ENCODE assay signal across 19 cellular contexts in the genomic region with DNA sequence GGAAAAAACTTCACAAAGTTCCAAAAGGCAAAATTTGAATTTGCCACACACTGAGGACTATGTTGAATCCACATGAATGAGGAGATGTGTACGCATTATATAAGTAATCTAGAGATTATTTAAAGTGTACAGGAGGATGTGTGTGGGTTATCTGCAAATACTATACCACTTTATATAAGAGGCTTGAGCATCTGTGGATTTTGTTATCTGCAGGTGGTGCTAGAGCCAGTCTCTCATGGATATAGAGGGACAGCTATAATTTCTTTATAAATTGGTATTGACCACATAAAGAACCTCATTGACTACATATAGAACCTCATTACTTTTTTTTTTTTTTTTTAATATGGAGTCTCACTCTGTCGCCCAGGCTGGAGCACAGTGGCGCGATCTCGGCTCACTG. TPM values are rescaled to one million over a fixed set of nuclear protein-coding genes. Genes with fewer than 3 reads are reported as not detected.
DNase-seq lines count a peak whose midpoint lies in the region; ATAC-seq, FAIRE-seq and TF ChIP-seq lines count a peak whose summit lies in the region.
"Had no signal": no experiment of that assay in that cellular context is flagged by ENCODE, and none has a peak within 500 bp of the region (broad histone marks: within the 10 kb centered on the region; RNA-seq: fewer than 3 reads in every experiment).

No MANE protein-coding gene starts in this region.

- no peak overlapping the region for H4K5ac ChIP-seq in H1 (ENCODE audit: insufficient read length, low read depth, low read length)

- H3K23me2 ChIP-seq in H1 (ENCODE audit: low read depth, low read length), result no peaks in the 10 kb centered on the region

- H3K4me1 ChIP-seq in A549 (no peaks in the 10 kb centered on the region), H1 (replicated peaks in 1 of 4; ENCODE audit: control insufficient read depth in 3 of 4, insufficient read depth in 4 of 4, low read length in 3 of 4) (no peaks in the 10 kb centered on the region), aorta (ENCODE audit: control insufficient read depth in 1 of 2, insufficient read depth in 2 of 2, low read length in 2 of 2) (no peaks in the 10 kb centered on the region), GM23248 (ENCODE audit: insufficient read depth) (peaks cover 4% of the 10 kb centered on the region; the same call in 1 of the 2 replicates)

- 80% methylated on average over 5 of the region's 5 CpGs for WGBS in A549 (ENCODE audit: missing lambda C conversion rate)
- WGBS in H1 (ENCODE audit: extremely low coverage in 1 of 2, insufficient coverage in 1 of 2, insufficient read length in 1 of 2, insufficient replicate concordance in 2 of 2, low coverage in 1 of 2, low lambda C conversion rate in 2 of 2, missing lambda C conversion rate in 1 of 2), 2 experiments, result 89% methylated on average over 5 of the region's 5 CpGs; no CpG with 5 or more reads in 1 of the 2 experiments
- 88% methylated on average over 5 of the region's 5 CpGs for WGBS in aorta, 2 donors
- 63 to 75% methylated on average over 5 of the region's 5 CpGs for WGBS in GM23248 (ENCODE audit: low coverage in 1 of 2, low lambda C conversion rate in 2 of 2, missing lambda C conversion rate in 2 of 2), 2 experiments

- no peaks in the 10 kb centered on the region for H3K27me3 ChIP-seq in H1 (replicated peaks in 1 of 4; ENCODE audit: control insufficient read depth in 3 of 4, extremely low read depth in 1 of 4, insufficient read depth in 3 of 4, low read length in 3 of 4)
- no peaks in the 10 kb centered on the region for H3K27me3 ChIP-seq in aorta (ENCODE audit: control insufficient read depth in 1 of 2, insufficient read depth in 2 of 2, low read length in 1 of 2)
- no peaks in the 10 kb centered on the region for H3K27me3 ChIP-seq in GM23248 (replicated peaks; ENCODE audit: insufficient read depth)

- no peak overlapping the region for H3K18ac ChIP-seq in H1 (ENCODE audit: extremely low read depth, low read length)

- no peak overlapping the region for H2BK5ac ChIP-seq in H1 (ENCODE audit: low read depth, low read length)

- H3K4me1 Mint-ChIP-seq in stimulated activated effector memory CD8-positive, alpha-beta T cell treated with anti-CD3 and anti-CD28 coated beads, Interleukin-12 subunit alpha, Interleukin-12 subunit beta, amount 100 ng/mL, for 72 hours, result no peaks in the 10 kb centered on the region
- H3K4me1 Mint-ChIP-seq: H9 had no signal

- in situ Hi-C loops in GM23248 (cut with MboI), result no loop called here

- H3K9me3 ChIP-seq in A549, result no peaks in the 10 kb centered on the region
- H3K9me3 ChIP-seq in H1 (ENCODE audit: insufficient read depth in 2 of 2, low read depth in 1 of 2, low read length in 1 of 2), result no peaks in the 10 kb centered on the region
- no peaks in the 10 kb centered on the region for H3K9me3 ChIP-seq in aorta (ENCODE audit: control insufficient read depth, low read length)
- H3K9me3 ChIP-seq in GM23248 (ENCODE audit: low read depth), result no peaks in the 10 kb centered on the region

- no peak overlapping the region for H3K56ac ChIP-seq in H1 (replicated peaks; ENCODE audit: insufficient read length, low read depth, low read length)

- H3K36me3 ChIP-seq in H1 (ENCODE audit: control insufficient read depth in 2 of 4, insufficient read depth in 4 of 4, low read length in 3 of 4) (no peaks in the 10 kb centered on the region), aorta (ENCODE audit: control insufficient read depth in 1 of 2, insufficient read depth in 2 of 2, low read length in 1 of 2) (no peaks in the 10 kb centered on the region), GM23248 (ENCODE audit: low read depth) (no peaks in the 10 kb centered on the region)

- ATAC-seq in A549, result no peak
- peak; percentile 9 for ATAC-seq in stimulated activated effector memory CD8-positive, alpha-beta T cell treated with anti-CD3 and anti-CD28 coated beads, Interleukin-12 subunit alpha, Interleukin-12 subunit beta, amount 100 ng/mL, for 72 hours
- ATAC-seq in aorta (ENCODE audit: low FRiP score), result peak; percentile 28
- no peak for ATAC-seq in GM19397 (IDR thresholded peaks at IDR 0.05; ENCODE audit: unreplicated experiment)
- ATAC-seq: HCT116 had no signal

- no peak overlapping the region for H3K4me3 Mint-ChIP-seq in stimulated activated effector memory CD8-positive, alpha-beta T cell treated with anti-CD3 and anti-CD28 coated beads, Interleukin-12 subunit alpha, Interleukin-12 subunit beta, amount 100 ng/mL, for 72 hours
- H3K4me3 Mint-ChIP-seq: CD4-positive, alpha-beta memory T cell; H9 had no signal

- H3K23ac ChIP-seq in H1 (ENCODE audit: insufficient read length), result no peak overlapping the region

- H4K8ac ChIP-seq in H1 (ENCODE audit: extremely low read depth, insufficient read depth, low read length), result no peak overlapping the region

- H2BK12ac ChIP-seq in H1 (ENCODE audit: low read depth, low read length), result no peak overlapping the region

- H2BK120ac ChIP-seq in H1 (replicated peaks; ENCODE audit: low read depth, low read length), result no peak overlapping the region

- no peaks in the 10 kb centered on the region for H3K9me2 ChIP-seq in GM23248 (ENCODE audit: insufficient read depth)

- H3K27ac ChIP-seq in A549 (no peak overlapping the region), H1 (ENCODE audit: low read depth, low read length) (no peak overlapping the region), aorta (ENCODE audit: low read depth in 1 of 2, low read length in 2 of 2) (no peak overlapping the region), GM23248 (no peak overlapping the region)

- no peaks in the 10 kb centered on the region for H4K20me1 ChIP-seq in H1 (replicated peaks in 1 of 2; ENCODE audit: control insufficient read depth in 1 of 2, insufficient read depth in 2 of 2, low read length in 2 of 2)
- no peaks in the 10 kb centered on the region for H4K20me1 ChIP-seq in GM23248 (ENCODE audit: insufficient read depth)

- no peaks in the 10 kb centered on the region for H3K9me3 Mint-ChIP-seq in stimulated activated effector memory CD8-positive, alpha-beta T cell treated with anti-CD3 and anti-CD28 coated beads, Interleukin-12 subunit alpha, Interleukin-12 subunit beta, amount 100 ng/mL, for 72 hours

- TF ChIP-seq EP300 in A549 (IDR thresholded peaks at IDR 0.05), result no peak
- TF ChIP-seq EP300 in H1 (IDR thresholded peaks at IDR 0.05; ENCODE audit: borderline replicate concordance in 1 of 2, low read depth in 2 of 2, low read length in 2 of 2), result no peak

- H3K27ac Mint-ChIP-seq in stimulated activated effector memory CD8-positive, alpha-beta T cell treated with anti-CD3 and anti-CD28 coated beads, Interleukin-12 subunit alpha, Interleukin-12 subunit beta, amount 100 ng/mL, for 72 hours, result no peak overlapping the region
- H3K27ac Mint-ChIP-seq: CD4-positive, alpha-beta memory T cell; H9 had no signal

- no peak overlapping the region for H3K14ac ChIP-seq in H1 (ENCODE audit: insufficient read length)

- no peak overlapping the region for H2AK5ac ChIP-seq in H1 (ENCODE audit: low read depth, low read length)

- TF ChIP-seq CTCF in A549 (IDR thresholded peaks at IDR 0.05), result no peak
- TF ChIP-seq CTCF in H1 (IDR thresholded peaks at IDR 0.05; ENCODE audit: control extremely low read depth in 1 of 3, insufficient read depth in 1 of 3, low read depth in 1 of 3, low read length in 3 of 3), result no peak

- TF ChIP-seq RAD21 in A549 (conservative IDR thresholded peaks at IDR 0.05 in 1 of 2, IDR thresholded peaks at IDR 0.05 in 1 of 2), result no peak
- TF ChIP-seq RAD21 in H1 (IDR thresholded peaks at IDR 0.05 in 1 of 2, conservative IDR thresholded peaks at IDR 0.05 in 1 of 2; ENCODE audit: low read depth in 2 of 2, low read length in 2 of 2), result no peak

- no peak overlapping the region for H3K4ac ChIP-seq in H1 (replicated peaks; ENCODE audit: insufficient read length, low read depth, low read length)

- H4K91ac ChIP-seq in H1 (replicated peaks; ENCODE audit: insufficient read length, low read length), result no peak overlapping the region

- intact Hi-C loops in aorta (cut with DNase I), result no loop called here

- H3K79me1 ChIP-seq in H1 (ENCODE audit: low read depth, low read length), result no peaks in the 10 kb centered on the region

- no peak overlapping the region for H2BK15ac ChIP-seq in H1 (ENCODE audit: low read length)

- H2BK20ac ChIP-seq in H1 (ENCODE audit: low read length), result no peak overlapping the region

- CTCF ChIA-PET in A549 (lab: Yijun Ruan, JAX) (no interaction called here), H1 (lab: Charles Lee; ENCODE audit: partially characterized antibody) (interaction anchor here (0.6 kb wide), 2 partner anchors 44 to 139 kb away, joined by 3 to 5 read pairs; no protein-coding TSS in a partner anchor)

- POLR2A ChIA-PET in A549 (lab: Yijun Ruan, JAX) (no interaction called here), H1 (lab: Charles Lee; ENCODE audit: partially characterized antibody) (no interaction called here)

- H3K79me2 ChIP-seq in H1 (ENCODE audit: control insufficient read depth in 1 of 2, insufficient read depth in 2 of 2, low read length in 2 of 2), result no peaks in the 10 kb centered on the region
- no peaks in the 10 kb centered on the region for H3K79me2 ChIP-seq in GM23248 (ENCODE audit: insufficient read depth)

- DNase-seq in A549 (ENCODE audit: low read depth in 1 of 2, low spot score in 1 of 2), result no peak
- no peak for DNase-seq in H1 (ENCODE audit: low read depth in 1 of 2, low spot score in 2 of 2)
- DNase-seq in stimulated activated effector memory CD8-positive, alpha-beta T cell treated with anti-CD3 and anti-CD28 coated beads, Interleukin-12 subunit alpha, Interleukin-12 subunit beta, amount 100 ng/mL, for 72 hours (ENCODE audit: low spot score in 2 of 2), result no peak
- DNase-seq in aorta, result no peak
- DNase-seq in GM23248, result no peak
- no peak for DNase-seq in NCI-H146 (lab: John Stamatoyannopoulos, UW)
- DNase-seq: 8988T; C1 segment of cervical spinal cord; Calu3; CD4-positive, alpha-beta memory T cell; COR-L47; DMS53; DMS79 treated with DMSO at 0.1 percent for 48 hours; GF-D8; H9 had no signal

- TF ChIP-seq POLR2A in A549 (IDR thresholded peaks at IDR 0.05; ENCODE audit: low read length) (no peak), H1 (IDR thresholded peaks at IDR 0.05; ENCODE audit: control extremely low read depth in 1 of 2, low read depth in 2 of 2, low read length in 2 of 2) (no peak)

- H3K9ac ChIP-seq in H1 (replicated peaks in 1 of 4; ENCODE audit: extremely low read depth in 1 of 4, low read depth in 3 of 4, low read length in 3 of 4), result no peak overlapping the region
- H3K9ac ChIP-seq in GM23248, result no peak overlapping the region

- H3K36me3 Mint-ChIP-seq in stimulated activated effector memory CD8-positive, alpha-beta T cell treated with anti-CD3 and anti-CD28 coated beads, Interleukin-12 subunit alpha, Interleukin-12 subunit beta, amount 100 ng/mL, for 72 hours, result no peaks in the 10 kb centered on the region
- H3K36me3 Mint-ChIP-seq: CD4-positive, alpha-beta memory T cell had no signal

- no peak overlapping the region for H3K4me2 ChIP-seq in A549
- H3K4me2 ChIP-seq in H1 (ENCODE audit: insufficient read depth in 1 of 2, low read depth in 2 of 2, low read length in 2 of 2), result no peak overlapping the region
- H3K4me2 ChIP-seq in GM23248 (ENCODE audit: unreplicated experiment), result no peak overlapping the region

- no peaks in the 10 kb centered on the region for H3F3A ChIP-seq in GM23248 (ENCODE audit: insufficient read depth)

- FAIRE-seq in A549 (lab: Jason Lieb, UNC) (peak; percentile 13), H1 (lab: Jason Lieb, UNC) (peak; percentile 52)
- FAIRE-seq: GM12891, GM18507 had no signal

- H2AFZ ChIP-seq in H1 (ENCODE audit: low read length) (no peak overlapping the region), GM23248 (no peak overlapping the region)

- H3K4me3 ChIP-seq in A549, result no peak overlapping the region
- no peak overlapping the region for H3K4me3 ChIP-seq in H1 (ENCODE audit: extremely low read depth in 1 of 4, insufficient read depth in 2 of 4, low read depth in 3 of 4, low read length in 4 of 4)
- H3K4me3 ChIP-seq in aorta (ENCODE audit: low read length in 2 of 2), result no peak overlapping the region
- no peak overlapping the region for H3K4me3 ChIP-seq in GM23248

RNA-seq across cellular contexts. Expression of a gene that starts 32.2 kb away (rescaled TPM):
- polyA plus RNA-seq in A549 (2011; rRNA removed) (48.1 and 59.1 TPM in 2 replicates), A549 (2017; fragmentation: RNase III; extraction: RNeasy Plus Mini Kit Qiagen cat#74134 plus additional on column Dnase treatment) (31.6 to 35.7 TPM (median 34.2 TPM) in 3 replicates), H1 (2011; rRNA removed) (3.5 and 3.8 TPM in 2 replicates), aorta (10 to 100 TPM in 1 of 2 donors, 1 to 10 TPM in 1; 6.9 to 12.5 TPM), GM23248 (2016; fragmentation: Nextera tagmentation; extraction: Ambion mirVana) (15.4 and 17.1 TPM in 2 replicates)
- 19.7 and 20.3 TPM in 2 replicates for polyA plus RNA-seq in A549 (2012; cell fraction: cytosol; rRNA removed)
- polyA plus RNA-seq in A549 (2012; cell fraction: nucleus; rRNA removed), result 12.8 and 15.0 TPM in 2 replicates
- 8.6 and 13.2 TPM in 2 replicates for polyA minus RNA-seq in A549 (2011; rRNA and poly(A)+ RNA removed)
- total RNA-seq in H1 (2021; fragmentation: NEBNext Ultra II Directional; extraction: Animal tissue kit (Norgen Biotek cat#: 25700)), result 10.9 and 12.3 TPM in 2 replicates
- 5.6 TPM for polyA plus RNA-seq in H1 (2011; cell fraction: cytosol; rRNA removed)
- polyA plus RNA-seq in H1 (2011; cell fraction: nucleus; rRNA removed), result 4.7 TPM
- 6.0 to 7.5 TPM (median 7.4 TPM) in 4 replicates for polyA plus RNA-seq in H1 (2012, experiment 1 of 2)
- 1.5 TPM for polyA plus RNA-seq in H1 (2012, experiment 2 of 2)
- 15.9 TPM for polyA plus RNA-seq in H1 (2013, experiment 1 of 2)
- polyA plus RNA-seq in H1 (2013, experiment 2 of 2), result 19.3 TPM
- 4.1 and 4.8 TPM in 2 replicates for polyA minus RNA-seq in H1 (2011; rRNA and poly(A)+ RNA removed)
- 5.5 TPM for polyA minus RNA-seq in H1 (2011; cell fraction: cytosol; rRNA and poly(A)+ RNA removed)
- polyA minus RNA-seq in H1 (2011; cell fraction: nucleus; rRNA and poly(A)+ RNA removed), result 24.6 TPM
- 10 to 100 TPM; 13.2 to 16.5 TPM for total RNA-seq in aorta
- 12.1 and 19.9 TPM in 2 replicates for total RNA-seq in GM23248 (2014; rRNA removed; shearing (Covaris generic))

Comparison
In these comparisons a context has a peak if more than half of its experiments do, and no peak if none do; other contexts are left out.
1. ATAC-seq: peak in stimulated activated effector memory CD8-positive, alpha-beta T cell treated with anti-CD3 and anti-CD28 coated beads, Interleukin-12 subunit alpha, Interleukin-12 subunit beta, amount 100 ng/mL, for 72 hours (single experiment) and aorta (single experiment); none in A549 (0 of 2) and GM19397 (single experiment).